Comparison of ENCODE assay signal across 1 cellular context in the genomic region with DNA sequence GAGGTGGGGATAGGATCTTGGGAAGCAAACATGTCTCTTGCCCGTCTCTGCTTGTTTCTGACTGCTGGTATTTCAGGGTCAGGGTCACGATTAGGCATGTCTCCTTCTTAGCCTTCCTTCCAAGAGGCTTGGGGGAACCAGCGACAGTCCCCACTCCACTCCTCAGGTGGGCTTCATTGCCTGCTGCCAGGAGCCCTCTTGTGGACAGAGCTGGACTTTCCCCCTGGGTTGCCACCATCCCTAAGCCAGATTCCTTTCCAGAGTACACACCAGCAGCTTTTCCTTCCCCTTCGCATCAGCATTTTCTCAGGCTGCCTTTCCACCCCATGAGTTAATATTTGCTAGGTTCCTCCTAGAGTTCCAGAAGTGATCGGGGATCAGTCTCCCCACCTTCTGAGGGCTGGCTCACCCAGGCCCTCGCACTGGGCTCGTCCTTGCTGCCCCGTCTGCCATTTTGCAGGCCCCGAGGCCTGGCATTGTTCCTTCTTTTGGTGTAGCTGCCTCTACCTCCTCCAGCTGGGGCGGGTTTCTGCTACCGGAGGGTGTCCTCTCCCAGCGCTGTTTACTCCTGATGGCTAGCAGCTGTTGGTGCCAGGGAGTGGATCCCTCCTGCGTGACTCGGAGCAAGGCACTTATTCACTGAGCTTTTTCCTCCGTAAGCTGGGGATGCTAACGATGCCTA.
A peak's percentile ranks its signal among the peaks of the same experiment; 100 is the strongest.
TF ChIP-seq lines count a peak whose summit lies in the region.

No MANE protein-coding gene starts in this region.

TF ChIP-seq in K562, 482 proteins besides CTCF, POLR2A, EP300 and RAD21 (continued from another document):
- TF ChIP-seq, protein P1, sequence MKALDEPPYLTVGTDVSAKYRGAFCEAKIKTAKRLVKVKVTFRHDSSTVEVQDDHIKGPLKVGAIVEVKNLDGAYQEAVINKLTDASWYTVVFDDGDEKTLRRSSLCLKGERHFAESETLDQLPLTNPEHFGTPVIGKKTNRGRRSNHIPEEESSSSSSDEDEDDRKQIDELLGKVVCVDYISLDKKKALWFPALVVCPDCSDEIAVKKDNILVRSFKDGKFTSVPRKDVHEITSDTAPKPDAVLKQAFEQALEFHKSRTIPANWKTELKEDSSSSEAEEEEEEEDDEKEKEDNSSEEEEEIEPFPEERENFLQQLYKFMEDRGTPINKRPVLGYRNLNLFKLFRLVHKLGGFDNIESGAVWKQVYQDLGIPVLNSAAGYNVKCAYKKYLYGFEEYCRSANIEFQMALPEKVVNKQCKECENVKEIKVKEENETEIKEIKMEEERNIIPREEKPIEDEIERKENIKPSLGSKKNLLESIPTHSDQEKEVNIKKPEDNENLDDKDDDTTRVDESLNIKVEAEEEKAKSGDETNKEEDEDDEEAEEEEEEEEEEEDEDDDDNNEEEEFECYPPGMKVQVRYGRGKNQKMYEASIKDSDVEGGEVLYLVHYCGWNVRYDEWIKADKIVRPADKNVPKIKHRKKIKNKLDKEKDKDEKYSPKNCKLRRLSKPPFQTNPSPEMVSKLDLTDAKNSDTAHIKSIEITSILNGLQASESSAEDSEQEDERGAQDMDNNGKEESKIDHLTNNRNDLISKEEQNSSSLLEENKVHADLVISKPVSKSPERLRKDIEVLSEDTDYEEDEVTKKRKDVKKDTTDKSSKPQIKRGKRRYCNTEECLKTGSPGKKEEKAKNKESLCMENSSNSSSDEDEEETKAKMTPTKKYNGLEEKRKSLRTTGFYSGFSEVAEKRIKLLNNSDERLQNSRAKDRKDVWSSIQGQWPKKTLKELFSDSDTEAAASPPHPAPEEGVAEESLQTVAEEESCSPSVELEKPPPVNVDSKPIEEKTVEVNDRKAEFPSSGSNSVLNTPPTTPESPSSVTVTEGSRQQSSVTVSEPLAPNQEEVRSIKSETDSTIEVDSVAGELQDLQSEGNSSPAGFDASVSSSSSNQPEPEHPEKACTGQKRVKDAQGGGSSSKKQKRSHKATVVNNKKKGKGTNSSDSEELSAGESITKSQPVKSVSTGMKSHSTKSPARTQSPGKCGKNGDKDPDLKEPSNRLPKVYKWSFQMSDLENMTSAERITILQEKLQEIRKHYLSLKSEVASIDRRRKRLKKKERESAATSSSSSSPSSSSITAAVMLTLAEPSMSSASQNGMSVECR (CRISPR knock-in tag; IDR thresholded peaks at IDR 0.05), result no peak
- TF ChIP-seq, protein P2, sequence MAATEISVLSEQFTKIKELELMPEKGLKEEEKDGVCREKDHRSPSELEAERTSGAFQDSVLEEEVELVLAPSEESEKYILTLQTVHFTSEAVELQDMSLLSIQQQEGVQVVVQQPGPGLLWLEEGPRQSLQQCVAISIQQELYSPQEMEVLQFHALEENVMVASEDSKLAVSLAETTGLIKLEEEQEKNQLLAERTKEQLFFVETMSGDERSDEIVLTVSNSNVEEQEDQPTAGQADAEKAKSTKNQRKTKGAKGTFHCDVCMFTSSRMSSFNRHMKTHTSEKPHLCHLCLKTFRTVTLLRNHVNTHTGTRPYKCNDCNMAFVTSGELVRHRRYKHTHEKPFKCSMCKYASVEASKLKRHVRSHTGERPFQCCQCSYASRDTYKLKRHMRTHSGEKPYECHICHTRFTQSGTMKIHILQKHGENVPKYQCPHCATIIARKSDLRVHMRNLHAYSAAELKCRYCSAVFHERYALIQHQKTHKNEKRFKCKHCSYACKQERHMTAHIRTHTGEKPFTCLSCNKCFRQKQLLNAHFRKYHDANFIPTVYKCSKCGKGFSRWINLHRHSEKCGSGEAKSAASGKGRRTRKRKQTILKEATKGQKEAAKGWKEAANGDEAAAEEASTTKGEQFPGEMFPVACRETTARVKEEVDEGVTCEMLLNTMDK (IDR thresholded peaks at IDR 0.05; ENCODE audit: borderline replicate concordance, insufficient read depth, low read depth, low read length, poor library complexity, severe bottlenecking), result peak; percentile 44
- peak in 1 of 2 experiments; percentile 64; a peak in 1 of 4 replicates for TF ChIP-seq RCOR1 (IDR thresholded peaks at IDR 0.05; ENCODE audit: borderline replicate concordance in 1 of 2, low read depth in 2 of 2, low read length in 2 of 2)
- TF ChIP-seq POLR2AphosphoS2 (IDR thresholded peaks at IDR 0.05; ENCODE audit: low read length), result peak; percentile 76; the same call in 1 of the 2 replicates
- 0 out of 2 replicates have a peak, but pooled peaks have one; percentile 48 for TF ChIP-seq XRCC5 (IDR thresholded peaks at IDR 0.05; ENCODE audit: low read depth, low read length)
- no peak for TF ChIP-seq SMARCA5 (IDR thresholded peaks at IDR 0.05)
- TF ChIP-seq GABPB1 (CRISPR knock-in tag; IDR thresholded peaks at IDR 0.05), result peak; percentile 45; the same call in 1 of the 2 replicates
- TF ChIP-seq, protein P3, sequence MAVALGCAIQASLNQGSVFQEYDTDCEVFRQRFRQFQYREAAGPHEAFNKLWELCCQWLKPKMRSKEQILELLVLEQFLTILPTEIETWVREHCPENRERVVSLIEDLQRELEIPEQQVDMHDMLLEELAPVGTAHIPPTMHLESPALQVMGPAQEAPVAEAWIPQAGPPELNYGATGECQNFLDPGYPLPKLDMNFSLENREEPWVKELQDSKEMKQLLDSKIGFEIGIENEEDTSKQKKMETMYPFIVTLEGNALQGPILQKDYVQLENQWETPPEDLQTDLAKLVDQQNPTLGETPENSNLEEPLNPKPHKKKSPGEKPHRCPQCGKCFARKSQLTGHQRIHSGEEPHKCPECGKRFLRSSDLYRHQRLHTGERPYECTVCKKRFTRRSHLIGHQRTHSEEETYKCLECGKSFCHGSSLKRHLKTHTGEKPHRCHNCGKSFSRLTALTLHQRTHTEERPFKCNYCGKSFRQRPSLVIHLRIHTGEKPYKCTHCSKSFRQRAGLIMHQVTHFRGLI (CRISPR knock-in tag; IDR thresholded peaks at IDR 0.05), result no peak
- peak; percentile 41 for TF ChIP-seq CCNT2 (IDR thresholded peaks at IDR 0.05; ENCODE audit: borderline replicate concordance, extremely low read depth, insufficient read length, low read depth, low read length)
- TF ChIP-seq, protein P4, sequence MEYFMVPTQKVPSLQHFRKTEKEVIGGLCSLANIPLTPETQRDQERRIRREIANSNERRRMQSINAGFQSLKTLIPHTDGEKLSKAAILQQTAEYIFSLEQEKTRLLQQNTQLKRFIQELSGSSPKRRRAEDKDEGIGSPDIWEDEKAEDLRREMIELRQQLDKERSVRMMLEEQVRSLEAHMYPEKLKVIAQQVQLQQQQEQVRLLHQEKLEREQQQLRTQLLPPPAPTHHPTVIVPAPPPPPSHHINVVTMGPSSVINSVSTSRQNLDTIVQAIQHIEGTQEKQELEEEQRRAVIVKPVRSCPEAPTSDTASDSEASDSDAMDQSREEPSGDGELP (CRISPR knock-in tag; IDR thresholded peaks at IDR 0.05; ENCODE audit: borderline replicate concordance), result peak; percentile 49; the same call in 1 of the 2 replicates
